5 cellular contexts compared by ENCODE assay signal in genomic region chr18:69414184-69414583, GRCh38. TPM values are rescaled to one million over a fixed set of nuclear protein-coding genes. Genes with fewer than 3 reads are reported as not detected.
"Had no signal": no experiment of that assay in that cellular context is flagged by ENCODE, and none has a peak within 500 bp of the region (broad histone marks: within the 10 kb centered on the region; RNA-seq: fewer than 3 reads in every experiment).

No MANE protein-coding gene starts in this region.

- DNase-seq: H9, HCEC 1CT, KG1 had no signal

- ATAC-seq: GM23338 had no signal

- H3K4me2 ChIP-seq: GM23338 had no signal

- H2AFZ ChIP-seq: GM23338 had no signal

- H3K4me3 ChIP-seq: GM23338 had no signal

RNA-seq across cellular contexts. Expression of gene DOK6, which starts 13.5 kb away (rescaled TPM):
- total RNA-seq: HT-29 had no signal
